Comparison of ENCODE assay signal across 1 cellular context in the genomic region with DNA sequence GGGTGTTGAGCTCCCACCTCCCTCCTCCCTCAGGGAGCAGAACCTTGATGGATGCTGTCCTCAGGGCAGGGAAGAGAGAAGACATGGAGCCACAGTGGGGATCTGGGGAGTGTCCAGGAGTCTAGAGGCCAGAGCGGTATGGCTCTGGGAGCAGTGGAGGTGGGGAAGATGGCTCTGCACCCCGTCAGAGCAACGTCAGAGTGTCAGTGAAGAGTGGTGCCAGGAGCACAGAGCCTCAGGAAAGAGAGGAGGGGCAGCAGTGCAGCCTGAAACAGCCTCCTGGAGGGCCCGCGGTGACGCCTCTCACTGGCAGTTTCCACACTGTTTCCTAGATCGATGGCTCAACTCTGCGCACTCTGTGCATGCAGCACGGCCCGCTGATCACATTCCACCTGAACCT.
TF ChIP-seq lines count a peak whose summit lies in the region.

No MANE protein-coding gene starts in this region.

TF ChIP-seq in HepG2, 621 proteins besides CTCF, POLR2A, EP300 and RAD21:
- TF ChIP-seq, protein P1, sequence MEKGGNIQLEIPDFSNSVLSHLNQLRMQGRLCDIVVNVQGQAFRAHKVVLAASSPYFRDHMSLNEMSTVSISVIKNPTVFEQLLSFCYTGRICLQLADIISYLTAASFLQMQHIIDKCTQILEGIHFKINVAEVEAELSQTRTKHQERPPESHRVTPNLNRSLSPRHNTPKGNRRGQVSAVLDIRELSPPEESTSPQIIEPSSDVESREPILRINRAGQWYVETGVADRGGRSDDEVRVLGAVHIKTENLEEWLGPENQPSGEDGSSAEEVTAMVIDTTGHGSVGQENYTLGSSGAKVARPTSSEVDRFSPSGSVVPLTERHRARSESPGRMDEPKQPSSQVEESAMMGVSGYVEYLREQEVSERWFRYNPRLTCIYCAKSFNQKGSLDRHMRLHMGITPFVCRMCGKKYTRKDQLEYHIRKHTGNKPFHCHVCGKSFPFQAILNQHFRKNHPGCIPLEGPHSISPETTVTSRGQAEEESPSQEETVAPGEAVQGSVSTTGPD (CRISPR knock-in tag; IDR thresholded peaks at IDR 0.05) = no peak
- TF ChIP-seq ZNF10 (CRISPR knock-in tag; IDR thresholded peaks at IDR 0.05; ENCODE audit: borderline replicate concordance, low read depth) (no peak), ZNF460 (CRISPR knock-in tag; IDR thresholded peaks at IDR 0.05; ENCODE audit: borderline replicate concordance) (no peak), ZNF570 (CRISPR knock-in tag; IDR thresholded peaks at IDR 0.05; ENCODE audit: borderline replicate concordance) (no peak), ZFP1 (CRISPR knock-in tag; IDR thresholded peaks at IDR 0.05) (no peak), ZNF234 (CRISPR knock-in tag; conservative IDR thresholded peaks at IDR 0.05) (no peak), ZC3H13 (CRISPR knock-in tag; IDR thresholded peaks at IDR 0.05) (no peak), ZNF557 (CRISPR knock-in tag; IDR thresholded peaks at IDR 0.05) (no peak), TBX2 (CRISPR knock-in tag; IDR thresholded peaks at IDR 0.05; ENCODE audit: borderline replicate concordance) (no peak), ZBTB7A (CRISPR knock-in tag; IDR thresholded peaks at IDR 0.05) (no peak), HNF4A (CRISPR knock-in tag; IDR thresholded peaks at IDR 0.05) (no peak), NCOA5 (CRISPR knock-in tag; IDR thresholded peaks at IDR 0.05) (no peak), ZMYM3 (CRISPR knock-in tag; IDR thresholded peaks at IDR 0.05) (no peak), GZF1 (CRISPR knock-in tag; IDR thresholded peaks at IDR 0.05) (no peak), MBD4 (IDR thresholded peaks at IDR 0.05; ENCODE audit: borderline replicate concordance, low read length) (no peak), ZFP90 (CRISPR knock-in tag; IDR thresholded peaks at IDR 0.05; ENCODE audit: borderline replicate concordance) (no peak), STAG1 (CRISPR knock-in tag; IDR thresholded peaks at IDR 0.05) (no peak), GATA4 (IDR thresholded peaks at IDR 0.05; ENCODE audit: borderline replicate concordance, low read depth) (no peak)
- TF ChIP-seq, protein P2, sequence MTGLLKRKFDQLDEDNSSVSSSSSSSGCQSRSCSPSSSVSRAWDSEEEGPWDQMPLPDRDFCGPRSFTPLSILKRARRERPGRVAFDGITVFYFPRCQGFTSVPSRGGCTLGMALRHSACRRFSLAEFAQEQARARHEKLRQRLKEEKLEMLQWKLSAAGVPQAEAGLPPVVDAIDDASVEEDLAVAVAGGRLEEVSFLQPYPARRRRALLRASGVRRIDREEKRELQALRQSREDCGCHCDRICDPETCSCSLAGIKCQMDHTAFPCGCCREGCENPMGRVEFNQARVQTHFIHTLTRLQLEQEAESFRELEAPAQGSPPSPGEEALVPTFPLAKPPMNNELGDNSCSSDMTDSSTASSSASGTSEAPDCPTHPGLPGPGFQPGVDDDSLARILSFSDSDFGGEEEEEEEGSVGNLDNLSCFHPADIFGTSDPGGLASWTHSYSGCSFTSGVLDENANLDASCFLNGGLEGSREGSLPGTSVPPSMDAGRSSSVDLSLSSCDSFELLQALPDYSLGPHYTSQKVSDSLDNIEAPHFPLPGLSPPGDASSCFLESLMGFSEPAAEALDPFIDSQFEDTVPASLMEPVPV (CRISPR knock-in tag; IDR thresholded peaks at IDR 0.05) = no peak
